In the genomic region with DNA sequence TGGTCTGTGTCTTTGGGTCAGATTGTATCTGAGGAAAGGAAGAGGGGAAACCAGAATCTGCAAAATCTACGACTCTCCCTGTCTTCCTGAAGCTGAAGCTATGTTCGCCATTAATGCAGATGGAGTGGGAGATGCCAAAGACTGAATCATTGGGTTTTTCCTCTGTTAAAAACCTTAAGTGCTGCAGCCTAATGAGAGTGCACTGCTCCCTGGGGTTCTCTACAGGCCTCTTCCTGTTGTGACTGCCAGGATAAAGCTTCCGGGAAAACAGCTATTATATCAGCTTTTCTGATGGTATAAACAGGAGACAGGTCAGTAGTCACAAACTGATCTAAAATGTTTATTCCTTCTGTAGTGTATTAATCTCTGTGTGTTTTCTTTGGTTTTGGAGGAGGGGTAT, we compare ENCODE assay signal across 2 cellular contexts.
TF ChIP-seq lines count a peak whose summit lies in the region.

No MANE protein-coding gene starts in this region.

TF ChIP-seq in GM23338, 12 proteins besides CTCF, POLR2A, EP300 and RAD21 (continues in another document):
- TF ChIP-seq EZH2 (IDR thresholded peaks at IDR 0.05; ENCODE audit: low read depth, unreplicated experiment): no peak
- TF ChIP-seq CREB1 (CRISPR knock-in tag; IDR thresholded peaks at IDR 0.05; ENCODE audit: low read depth): no peak
- TF ChIP-seq ZNF462 (CRISPR knock-in tag; IDR thresholded peaks at IDR 0.05): no peak
- TF ChIP-seq, protein P1, sequence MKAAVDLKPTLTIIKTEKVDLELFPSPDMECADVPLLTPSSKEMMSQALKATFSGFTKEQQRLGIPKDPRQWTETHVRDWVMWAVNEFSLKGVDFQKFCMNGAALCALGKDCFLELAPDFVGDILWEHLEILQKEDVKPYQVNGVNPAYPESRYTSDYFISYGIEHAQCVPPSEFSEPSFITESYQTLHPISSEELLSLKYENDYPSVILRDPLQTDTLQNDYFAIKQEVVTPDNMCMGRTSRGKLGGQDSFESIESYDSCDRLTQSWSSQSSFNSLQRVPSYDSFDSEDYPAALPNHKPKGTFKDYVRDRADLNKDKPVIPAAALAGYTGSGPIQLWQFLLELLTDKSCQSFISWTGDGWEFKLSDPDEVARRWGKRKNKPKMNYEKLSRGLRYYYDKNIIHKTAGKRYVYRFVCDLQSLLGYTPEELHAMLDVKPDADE (IDR thresholded peaks at IDR 0.05): no peak
- TF ChIP-seq POLR2AphosphoS5 (IDR thresholded peaks at IDR 0.05; ENCODE audit: low read depth): no peak
- TF ChIP-seq EZH2phosphoT487 (IDR thresholded peaks at IDR 0.05; ENCODE audit: unreplicated experiment): no peak
- no peak for TF ChIP-seq NANOG (IDR thresholded peaks at IDR 0.05; ENCODE audit: borderline replicate concordance)
- no peak for TF ChIP-seq ZNF331 (CRISPR knock-in tag; IDR thresholded peaks at IDR 0.05; ENCODE audit: low read depth)
- TF ChIP-seq REST (IDR thresholded peaks at IDR 0.05; ENCODE audit: unreplicated experiment): no peak
- no peak for TF ChIP-seq ZNF114 (CRISPR knock-in tag; IDR thresholded peaks at IDR 0.05)

TF ChIP-seq in GM12878, 131 proteins besides CTCF, POLR2A, EP300 and RAD21:
- no peak for TF ChIP-seq ZZZ3 (IDR thresholded peaks at IDR 0.05; ENCODE audit: control insufficient read depth, insufficient read length, low read depth)
- TF ChIP-seq EED (IDR thresholded peaks at IDR 0.05; ENCODE audit: low read depth): no peak
- no peak for TF ChIP-seq IRF4 (IDR thresholded peaks at IDR 0.05; ENCODE audit: low read depth, low read length)
- no peak for TF ChIP-seq ZNF217 (IDR thresholded peaks at IDR 0.05)
- no peak for TF ChIP-seq SIN3A (IDR thresholded peaks at IDR 0.05; ENCODE audit: low read depth, low read length)
- TF ChIP-seq KLF5 (IDR thresholded peaks at IDR 0.05; ENCODE audit: partially characterized antibody): no peak
- TF ChIP-seq MTA2 (IDR thresholded peaks at IDR 0.05; ENCODE audit: low read depth): no peak
- TF ChIP-seq, protein P2, sequence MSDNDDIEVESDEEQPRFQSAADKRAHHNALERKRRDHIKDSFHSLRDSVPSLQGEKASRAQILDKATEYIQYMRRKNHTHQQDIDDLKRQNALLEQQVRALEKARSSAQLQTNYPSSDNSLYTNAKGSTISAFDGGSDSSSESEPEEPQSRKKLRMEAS (IDR thresholded peaks at IDR 0.05; ENCODE audit: low read depth, low read length): no peak
- TF ChIP-seq JUNB (IDR thresholded peaks at IDR 0.05): no peak
- TF ChIP-seq CBFB (IDR thresholded peaks at IDR 0.05; ENCODE audit: low read depth): no peak
- no peak for TF ChIP-seq HDAC2 (IDR thresholded peaks at IDR 0.05)
